In genomic region chr1:205060746-205061145, GRCh38 we compare ENCODE assay signal across 17 cellular contexts. TPM values are rescaled to one million over a fixed set of nuclear protein-coding genes. Genes with fewer than 3 reads are reported as not detected.
A peak's percentile ranks its signal among the peaks of the same experiment; 100 is the strongest.
DNase-seq lines count a peak whose midpoint lies in the region; ATAC-seq, FAIRE-seq and TF ChIP-seq lines count a peak whose summit lies in the region.
"Had no signal": no experiment of that assay in that cellular context is flagged by ENCODE, and none has a peak within 500 bp of the region (broad histone marks: within the 10 kb centered on the region; RNA-seq: fewer than 3 reads in every experiment).

No MANE protein-coding gene starts in this region.

- no peak overlapping the region for H3K4me3 Mint-ChIP-seq in Calu3 (ENCODE audit: low read depth, unreplicated experiment)
- H3K4me3 Mint-ChIP-seq: CD4-positive, alpha-beta T cell had no signal

- no peaks in the 10 kb centered on the region for H3K79me2 ChIP-seq in H1 (ENCODE audit: control insufficient read depth in 1 of 2, insufficient read depth in 2 of 2, low read length in 2 of 2)
- no peaks in the 10 kb centered on the region for H3K79me2 ChIP-seq in osteoblast (ENCODE audit: insufficient read depth, low read length)

- no peak overlapping the region for H3K56ac ChIP-seq in H1 (replicated peaks; ENCODE audit: insufficient read length, low read depth, low read length)

- H3K79me1 ChIP-seq in H1 (ENCODE audit: low read depth, low read length): no peaks in the 10 kb centered on the region

- no peak overlapping the region for H3K4ac ChIP-seq in H1 (replicated peaks; ENCODE audit: insufficient read length, low read depth, low read length)

- no peak overlapping the region for H3K14ac ChIP-seq in H1 (ENCODE audit: insufficient read length)

- CTCF ChIA-PET in H1 (lab: Charles Lee; ENCODE audit: partially characterized antibody): interaction anchor here (0.6 to 38.9 kb wide), 32 partner anchors 10 to 525 kb away, joined by 3 to 1336 read pairs (median 7); partner anchors contain the start of gene CNTN2
- CTCF ChIA-PET in Calu3 (lab: Charles Lee): interaction anchor here (0.7 to 3.6 kb wide), 5 partner anchors 72 to 135 kb away, joined by 4 to 95 read pairs (median 11); no protein-coding TSS in a partner anchor

- DNase-seq in D721Med (ENCODE audit: insufficient read length, low spot score) (peak; percentile 36), WERI-Rb-1 (peak; percentile 37), H1 (ENCODE audit: low read depth in 1 of 2, low spot score in 2 of 2) (no peak), osteoblast (ENCODE audit: insufficient read length, low spot score, missing footprints) (peak; percentile 17), Calu3 (no peak), sigmoid colon (no peak)
- DNase-seq: ACHN; CD4-positive, alpha-beta T cell; DMS153; EL had no signal

- TF ChIP-seq POLR2A in H1 (IDR thresholded peaks at IDR 0.05; ENCODE audit: control extremely low read depth in 1 of 2, low read depth in 2 of 2, low read length in 2 of 2): no peak
- TF ChIP-seq POLR2A in sigmoid colon (IDR thresholded peaks at IDR 0.05): no peak

- no peak overlapping the region for H3K23ac ChIP-seq in H1 (ENCODE audit: insufficient read length)

- no peak for TF ChIP-seq RAD21 in H1 (IDR thresholded peaks at IDR 0.05 in 1 of 2, conservative IDR thresholded peaks at IDR 0.05 in 1 of 2; ENCODE audit: low read depth in 2 of 2, low read length in 2 of 2)

- H3K23me2 ChIP-seq in H1 (ENCODE audit: low read depth, low read length): no peaks in the 10 kb centered on the region

- POLR2A ChIA-PET in H1 (lab: Charles Lee; ENCODE audit: partially characterized antibody): interaction anchor here (0.8 to 2.5 kb wide), 3 partner anchors 58 to 69 kb away, joined by 3 to 6 read pairs (median 6); no protein-coding TSS in a partner anchor

- H3K9me3 ChIP-seq in WERI-Rb-1 (ENCODE audit: severe bottlenecking) (no peaks in the 10 kb centered on the region), H1 (ENCODE audit: insufficient read depth in 2 of 2, low read depth in 1 of 2, low read length in 1 of 2) (no peaks in the 10 kb centered on the region), osteoblast (ENCODE audit: low read depth, low read length) (no peaks in the 10 kb centered on the region), sigmoid colon (no peaks in the 10 kb centered on the region)

- H2BK5ac ChIP-seq in H1 (ENCODE audit: low read depth, low read length): no peak overlapping the region

- BruUV-seq in Calu3 (replicated peaks; lab: Mats Ljungman, UMichigan): no TSS peak

- no peaks in the 10 kb centered on the region for H3K4me1 Mint-ChIP-seq in Calu3 (ENCODE audit: low read depth, unreplicated experiment)

- H3K4me3 ChIP-seq in WERI-Rb-1 (ENCODE audit: low read depth, low read length): no peak overlapping the region
- H3K4me3 ChIP-seq in H1 (ENCODE audit: extremely low read depth in 1 of 4, insufficient read depth in 2 of 4, low read depth in 3 of 4, low read length in 4 of 4): no peak overlapping the region
- no peak overlapping the region for H3K4me3 ChIP-seq in osteoblast (ENCODE audit: insufficient read depth, low read length)
- no peak overlapping the region for H3K4me3 ChIP-seq in sigmoid colon

- H3K36me3 ChIP-seq in WERI-Rb-1: no peaks in the 10 kb centered on the region
- no peaks in the 10 kb centered on the region for H3K36me3 ChIP-seq in H1 (ENCODE audit: control insufficient read depth in 2 of 4, insufficient read depth in 4 of 4, low read length in 3 of 4)
- no peaks in the 10 kb centered on the region for H3K36me3 ChIP-seq in osteoblast (ENCODE audit: insufficient read depth, low read length)
- no peaks in the 10 kb centered on the region for H3K36me3 ChIP-seq in sigmoid colon

- intact Hi-C loops in Calu3 (cut with micrococcal nuclease; ENCODE audit: unreplicated experiment): loop anchor here (1.0 to 2.0 kb wide), 2 partner anchors 71 to 196 kb away; no protein-coding TSS in a partner anchor
- intact Hi-C loops in sigmoid colon (cut with DNase I): loop anchor here (1.0 kb wide), 1 partner anchor 70 kb away; no protein-coding TSS in a partner anchor

- H4K91ac ChIP-seq in H1 (replicated peaks; ENCODE audit: insufficient read length, low read length): peak overlapping the region; percentile 78

- H4K20me1 ChIP-seq in H1 (replicated peaks in 1 of 2; ENCODE audit: control insufficient read depth in 1 of 2, insufficient read depth in 2 of 2, low read length in 2 of 2): no peaks in the 10 kb centered on the region
- no peaks in the 10 kb centered on the region for H4K20me1 ChIP-seq in osteoblast (ENCODE audit: insufficient read depth, low read length)

- H2BK15ac ChIP-seq in H1 (ENCODE audit: low read length): peak overlapping the region; percentile 90

- H3K27me3 Mint-ChIP-seq in Calu3 (ENCODE audit: unreplicated experiment): peaks cover 69% of the 10 kb centered on the region
- H3K27me3 Mint-ChIP-seq: CD4-positive, alpha-beta T cell had no signal

- H3K4me1 ChIP-seq in H1 (replicated peaks in 1 of 4; ENCODE audit: control insufficient read depth in 3 of 4, insufficient read depth in 4 of 4, low read length in 3 of 4): peaks cover 0 to 4% (median 2%) of the 10 kb centered on the region in 4 experiments; a peak in 4 of 7 replicates
- H3K4me1 ChIP-seq in osteoblast (ENCODE audit: insufficient read depth, low read length): no peaks in the 10 kb centered on the region
- peaks cover 0 to 8% (median 7%) of the 10 kb centered on the region in 4 donors for H3K4me1 ChIP-seq in sigmoid colon

- H3K4me2 ChIP-seq in H1 (ENCODE audit: insufficient read depth in 1 of 2, low read depth in 2 of 2, low read length in 2 of 2) (no peak overlapping the region), osteoblast (ENCODE audit: insufficient read depth, low read length) (no peak overlapping the region)

- no peak for ATAC-seq in GM21619 (IDR thresholded peaks at IDR 0.05; ENCODE audit: unreplicated experiment)
- no peak for ATAC-seq in HG03442 (IDR thresholded peaks at IDR 0.05; ENCODE audit: unreplicated experiment)

- TF ChIP-seq CTCF in D721Med (IDR thresholded peaks at IDR 0.05; ENCODE audit: insufficient read depth, missing control alignments): no peak
- TF ChIP-seq CTCF in WERI-Rb-1 (IDR thresholded peaks at IDR 0.05; ENCODE audit: low read depth, low read length): no peak
- no peak for TF ChIP-seq CTCF in H1 (IDR thresholded peaks at IDR 0.05; ENCODE audit: control extremely low read depth in 1 of 3, insufficient read depth in 1 of 3, low read depth in 1 of 3, low read length in 3 of 3)
- no peak for TF ChIP-seq CTCF in osteoblast (IDR thresholded peaks at IDR 0.05; ENCODE audit: extremely low read depth, low read depth, low read length)
- TF ChIP-seq CTCF in Calu3 (IDR thresholded peaks at IDR 0.05; ENCODE audit: unreplicated experiment): no peak
- TF ChIP-seq CTCF in sigmoid colon (IDR thresholded peaks at IDR 0.05): no peak

- H3K36me3 Mint-ChIP-seq in Calu3 (ENCODE audit: insufficient read depth, unreplicated experiment): no peaks in the 10 kb centered on the region

- peak overlapping the region; percentile 28; the same call in 1 of the 2 replicates for H4K8ac ChIP-seq in H1 (ENCODE audit: extremely low read depth, insufficient read depth, low read length)

- FAIRE-seq in D721Med (lab: Jason Lieb, UNC) (no peak), H1 (lab: Jason Lieb, UNC) (no peak)
- FAIRE-seq: G401.6, GM19239, H54, HepG2, HTR-8/SVneo had no signal

- H2AK5ac ChIP-seq in H1 (ENCODE audit: low read depth, low read length): no peak overlapping the region

- H3K27me3 ChIP-seq in WERI-Rb-1 (ENCODE audit: insufficient read depth, low read depth, severe bottlenecking) (no peaks in the 10 kb centered on the region), H1 (replicated peaks in 1 of 4; ENCODE audit: control insufficient read depth in 3 of 4, extremely low read depth in 1 of 4, insufficient read depth in 3 of 4, low read length in 3 of 4) (no peaks in the 10 kb centered on the region), osteoblast (ENCODE audit: insufficient read depth, low read length) (peaks cover 5% of the 10 kb centered on the region), sigmoid colon (no peaks in the 10 kb centered on the region)

- no peak overlapping the region for H4K5ac ChIP-seq in H1 (ENCODE audit: insufficient read length, low read depth, low read length)

- H3K27ac ChIP-seq in WERI-Rb-1: no peak overlapping the region; the same call in 1 of the 2 replicates
- no peak overlapping the region for H3K27ac ChIP-seq in H1 (ENCODE audit: low read depth, low read length)
- no peak overlapping the region for H3K27ac ChIP-seq in osteoblast (ENCODE audit: low read depth, low read length)
- H3K27ac ChIP-seq in sigmoid colon: no peak overlapping the region

- H2BK12ac ChIP-seq in H1 (ENCODE audit: low read depth, low read length): no peak overlapping the region; the same call in 1 of the 2 replicates

- no peak overlapping the region for H3K18ac ChIP-seq in H1 (ENCODE audit: extremely low read depth, low read length)

- no peak overlapping the region for H2BK20ac ChIP-seq in H1 (ENCODE audit: low read length)

- H2BK120ac ChIP-seq in H1 (replicated peaks; ENCODE audit: low read depth, low read length): no peak overlapping the region

- no peak overlapping the region for H3K27ac Mint-ChIP-seq in Calu3 (ENCODE audit: unreplicated experiment)
- H3K27ac Mint-ChIP-seq: CD4-positive, alpha-beta T cell had no signal

- H3K9me3 Mint-ChIP-seq in Calu3 (ENCODE audit: low read depth, unreplicated experiment): no peaks in the 10 kb centered on the region
- H3K9me3 Mint-ChIP-seq: CD4-positive, alpha-beta T cell had no signal

- no peak overlapping the region for H3K9ac ChIP-seq in H1 (replicated peaks in 1 of 4; ENCODE audit: extremely low read depth in 1 of 4, low read depth in 3 of 4, low read length in 3 of 4)

- H2AFZ ChIP-seq in H1 (ENCODE audit: low read length): no peak overlapping the region
- H2AFZ ChIP-seq in osteoblast (ENCODE audit: low read length): no peak overlapping the region

- TF ChIP-seq EP300 in H1 (IDR thresholded peaks at IDR 0.05; ENCODE audit: borderline replicate concordance in 1 of 2, low read depth in 2 of 2, low read length in 2 of 2) (no peak), sigmoid colon (IDR thresholded peaks at IDR 0.05) (no peak)

- 89% methylated on average over 10 of the region's 10 CpGs; no CpG with 5 or more reads in 1 of the 2 experiments for WGBS in H1 (ENCODE audit: extremely low coverage in 1 of 2, insufficient coverage in 1 of 2, insufficient read length in 1 of 2, insufficient replicate concordance in 2 of 2, low coverage in 1 of 2, low lambda C conversion rate in 2 of 2, missing lambda C conversion rate in 1 of 2), 2 experiments
- WGBS in sigmoid colon, 2 donors: 92 to 94% methylated on average over 10 of the region's 10 CpGs

RNA-seq across cellular contexts. Expression of gene CNTN2, which starts 17.7 kb away (rescaled TPM):
- total RNA-seq in H1 (2021; fragmentation: NEBNext Ultra II Directional; extraction: Animal tissue kit (Norgen Biotek cat#: 25700)): 3.9 TPM in 2 replicates
- polyA plus RNA-seq in H1 (2011; rRNA removed) (1.2 and 2.3 TPM in 2 replicates), sigmoid colon (1 to 10 TPM in 1 of 3 donors, under 1 TPM in 1, not detected in 1; 0.46 to 1.5 TPM)
- 1.1 TPM for polyA plus RNA-seq in H1 (2011; cell fraction: cytosol; rRNA removed)
- polyA plus RNA-seq in H1 (2011; cell fraction: nucleus; rRNA removed): 4.8 TPM
- 2.1 to 2.4 TPM (median 2.3 TPM) in 4 replicates for polyA plus RNA-seq in H1 (2012, experiment 1 of 2)
- 1.4 TPM for polyA plus RNA-seq in H1 (2012, experiment 2 of 2)
- polyA plus RNA-seq in H1 (2013, experiment 1 of 2): 3.1 TPM
- polyA plus RNA-seq in H1 (2013, experiment 2 of 2): 4.4 TPM
- 2.4 and 2.8 TPM in 2 replicates for polyA minus RNA-seq in H1 (2011; rRNA and poly(A)+ RNA removed)
- 3.8 TPM for polyA minus RNA-seq in H1 (2011; cell fraction: cytosol; rRNA and poly(A)+ RNA removed)
- polyA minus RNA-seq in H1 (2011; cell fraction: nucleus; rRNA and poly(A)+ RNA removed): 6.8 TPM
- total RNA-seq in osteoblast (under 0.01 TPM in 1 of 2 replicates, not detected in the other), Calu3 (2022) (not detected in 2 replicates), sigmoid colon (1 to 10 TPM; 1.8 to 4.4 (median 3.4) TPM)
- total RNA-seq: CD4-positive, alpha-beta T cell; HepG2 had no signal
- polyA plus RNA-seq: HepG2 had no signal

RNA-seq across cellular contexts. Expression of gene TMEM81, which starts 23.5 kb away (rescaled TPM):
- 5.8 and 5.9 TPM in 2 replicates for total RNA-seq in H1 (2021; fragmentation: NEBNext Ultra II Directional; extraction: Animal tissue kit (Norgen Biotek cat#: 25700))
- polyA plus RNA-seq in H1 (2011; rRNA removed) (1.3 and 2.1 TPM in 2 replicates), sigmoid colon (1 to 10 TPM in 1 of 3 donors, under 1 TPM in 1, not detected in 1; 0.92 to 1.8 TPM)
- 3.1 TPM for polyA plus RNA-seq in H1 (2011; cell fraction: cytosol; rRNA removed)
- 1.3 TPM for polyA plus RNA-seq in H1 (2011; cell fraction: nucleus; rRNA removed)
- 3.9 to 4.9 TPM (median 4.8 TPM) in 4 replicates for polyA plus RNA-seq in H1 (2012, experiment 1 of 2)
- polyA plus RNA-seq in H1 (2012, experiment 2 of 2): 0.56 TPM
- 1.7 TPM for polyA plus RNA-seq in H1 (2013, experiment 1 of 2)
- 1.9 TPM for polyA plus RNA-seq in H1 (2013, experiment 2 of 2)
- 4.8 and 6.8 TPM in 2 replicates for polyA minus RNA-seq in H1 (2011; rRNA and poly(A)+ RNA removed)
- 1.2 TPM for polyA minus RNA-seq in H1 (2011; cell fraction: cytosol; rRNA and poly(A)+ RNA removed)
- polyA minus RNA-seq in H1 (2011; cell fraction: nucleus; rRNA and poly(A)+ RNA removed): 6.8 TPM
- total RNA-seq in osteoblast (1.5 and 1.8 TPM in 2 replicates), Calu3 (2022) (3.9 and 4.4 TPM in 2 replicates), sigmoid colon (1 to 10 TPM; 2.1 to 3.6 (median 2.7) TPM)

Comparison
In these comparisons a context has a peak if more than half of its experiments do, and no peak if none do; other contexts are left out.
1. DNase-seq: peak in D721Med (single experiment), WERI-Rb-1 (single experiment) and osteoblast (single experiment); none in H1 (0 of 2), Calu3 (single experiment) and sigmoid colon (single experiment).